8 cellular contexts compared by ENCODE assay signal in the genomic region with DNA sequence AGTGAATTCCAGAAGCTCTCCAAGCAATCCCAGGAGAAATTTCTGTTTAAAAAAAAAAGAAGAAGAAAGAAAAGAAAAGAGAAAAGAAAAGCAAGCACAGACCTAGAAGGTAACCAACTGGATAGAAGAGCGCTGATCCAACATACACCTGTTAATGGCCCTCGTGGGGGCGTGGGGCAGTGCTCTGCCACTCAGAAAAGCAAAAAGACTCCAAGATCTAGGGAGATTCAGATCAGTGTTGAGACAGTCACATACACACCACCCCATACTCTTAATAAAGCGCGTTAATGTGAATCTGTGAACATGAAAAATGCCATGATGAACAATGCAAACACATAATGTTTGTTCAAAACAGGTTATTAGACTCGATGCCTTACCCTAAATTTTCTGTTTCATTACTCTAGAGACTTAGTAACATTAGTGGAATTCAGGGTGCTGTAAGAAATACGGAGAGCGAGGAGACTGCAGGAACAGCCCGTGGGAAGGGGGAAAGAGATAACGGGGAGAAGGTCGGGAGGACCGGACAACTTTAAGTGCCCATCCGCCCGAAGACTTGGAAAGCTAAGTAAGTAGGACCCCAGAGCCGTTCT. TPM values are rescaled to one million over a fixed set of nuclear protein-coding genes. Genes with fewer than 3 reads are reported as not detected.
A peak's percentile ranks its signal among the peaks of the same experiment; 100 is the strongest.
DNase-seq lines count a peak whose midpoint lies in the region; ATAC-seq, FAIRE-seq and TF ChIP-seq lines count a peak whose summit lies in the region.

No MANE protein-coding gene starts in this region.

- H3K4me3 Mint-ChIP-seq in GM23338 = no peak overlapping the region

- no peaks in the 10 kb centered on the region for H3K9me2 ChIP-seq in GM23338 (ENCODE audit: insufficient read depth)

- H3K9me3 ChIP-seq in RWPE2 (ENCODE audit: severe bottlenecking) (no peaks in the 10 kb centered on the region), left ventricle myocardium inferior (replicated peaks) (no peaks in the 10 kb centered on the region), small intestine (ENCODE audit: control insufficient read depth, low read depth) (no peaks in the 10 kb centered on the region)

- H3K36me3 ChIP-seq in GM23338 (ENCODE audit: insufficient read depth) = peaks cover 4% of the 10 kb centered on the region; the same call in 1 of the 2 replicates
- H3K36me3 ChIP-seq in RWPE2 (ENCODE audit: low read depth) = peaks cover 33% of the 10 kb centered on the region
- peaks cover 25% of the 10 kb centered on the region for H3K36me3 ChIP-seq in left ventricle myocardium inferior
- H3K36me3 ChIP-seq in small intestine (ENCODE audit: control insufficient read depth in 2 of 2, insufficient read depth in 2 of 2, low read length in 2 of 2) = peaks cover 1 to 2% of the 10 kb centered on the region in 2 donors

- no peaks in the 10 kb centered on the region for H3K4me1 Mint-ChIP-seq in GM23338

- TF ChIP-seq CTCF in GM23338 (conservative IDR thresholded peaks at IDR 0.05; ENCODE audit: low read depth in 2 of 2) (no peak), RWPE2 (IDR thresholded peaks at IDR 0.05; ENCODE audit: poor library complexity, severe bottlenecking) (no peak), left ventricle myocardium inferior (IDR thresholded peaks at IDR 0.05; ENCODE audit: borderline replicate concordance) (no peak)

- H2AFZ ChIP-seq in GM23338 = peak overlapping the region; percentile 63

- H4K20me1 ChIP-seq in GM23338 (replicated peaks; ENCODE audit: insufficient read depth) = no peaks in the 10 kb centered on the region

- DNase-seq in GM23338 (ENCODE audit: low spot score) (peak; percentile 3), RWPE2 (ENCODE audit: low spot score) (no peak), left ventricle myocardium inferior (no peak), small intestine (no peak), globus pallidus (ENCODE audit: low spot score) (no peak), NCI-H1105 (lab: John Stamatoyannopoulos, UW) (no peak), NCI-H2029 treated with DMSO at 0.1 percent for 48 hours (lab: John Stamatoyannopoulos, UW) (no peak)
- no peak for DNase-seq in activated CD4-positive, alpha-beta T cell treated with anti-CD3 and anti-CD28 coated beads, Interleukin-2, amount 50 U/mL, for 1 hour

- H3K27ac ChIP-seq in GM23338 (ENCODE audit: low read depth) (no peak overlapping the region), RWPE2 (ENCODE audit: poor library complexity, severe bottlenecking) (peak overlapping the region; percentile 90), left ventricle myocardium inferior (replicated peaks) (peak overlapping the region; percentile 90), small intestine (ENCODE audit: low read depth in 1 of 2, low read length in 1 of 2) (peak overlapping the region; percentile 32 to 81)

- H3K27ac Mint-ChIP-seq in GM23338 = no peak overlapping the region

- H3K27me3 ChIP-seq in GM23338 (ENCODE audit: insufficient read depth) (no peaks in the 10 kb centered on the region), RWPE2 (ENCODE audit: insufficient read depth, poor library complexity, severe bottlenecking) (no peaks in the 10 kb centered on the region), left ventricle myocardium inferior (ENCODE audit: low read depth) (no peaks in the 10 kb centered on the region), small intestine (ENCODE audit: control insufficient read depth in 2 of 2, insufficient read depth in 2 of 2, low read length in 2 of 2) (no peaks in the 10 kb centered on the region)

- H3K9me3 Mint-ChIP-seq in GM23338 = no peaks in the 10 kb centered on the region; the same call in 2 of the 3 replicates

- intact Hi-C loops in left ventricle myocardium inferior (cut with micrococcal nuclease) = no loop called here

- H3K4me3 ChIP-seq in GM23338 (peak overlapping the region; percentile 60), RWPE2 (ENCODE audit: severe bottlenecking) (peak overlapping the region; percentile 56), left ventricle myocardium inferior (peak overlapping the region; percentile 82), small intestine (ENCODE audit: low read depth in 1 of 2, low read length in 2 of 2) (peak overlapping the region; percentile 54 to 90)

- peaks cover 48% of the 10 kb centered on the region for H3K79me2 ChIP-seq in GM23338 (replicated peaks; ENCODE audit: insufficient read depth)

- peak overlapping the region; percentile 86 for H3K4me2 ChIP-seq in GM23338

- FAIRE-seq in small intestine (lab: Jason Lieb, UNC) = no peak

- peaks cover 18% of the 10 kb centered on the region for H3K4me1 ChIP-seq in GM23338 (ENCODE audit: insufficient read depth)
- H3K4me1 ChIP-seq in RWPE2 (ENCODE audit: insufficient read depth, poor library complexity, severe bottlenecking) = peaks cover 53% of the 10 kb centered on the region
- peaks cover 39% of the 10 kb centered on the region for H3K4me1 ChIP-seq in left ventricle myocardium inferior
- peaks cover 0 to 8% of the 10 kb centered on the region in 2 donors for H3K4me1 ChIP-seq in small intestine (ENCODE audit: control insufficient read depth in 2 of 2, insufficient read depth in 1 of 2, low read depth in 1 of 2, low read length in 1 of 2)

- no peaks in the 10 kb centered on the region for H3F3A ChIP-seq in GM23338 (replicated peaks; ENCODE audit: low read depth)

- H3K27me3 Mint-ChIP-seq in GM23338 (ENCODE audit: insufficient read depth, low read depth, poor library complexity) = no peaks in the 10 kb centered on the region

- WGBS in small intestine, 3 donors = 6 to 13% (median 7%) methylated on average over 15 of the region's 15 CpGs

- ATAC-seq in GM23338 (no peak), RWPE2 (ENCODE audit: low read depth) (peak; percentile 9)

- peaks cover 6% of the 10 kb centered on the region; the same call in 2 of the 3 replicates for H3K36me3 Mint-ChIP-seq in GM23338 (ENCODE audit: low read depth)

TF ChIP-seq in GM23338, 12 proteins besides CTCF, POLR2A, EP300 and RAD21:
- TF ChIP-seq NANOG (IDR thresholded peaks at IDR 0.05; ENCODE audit: borderline replicate concordance) (no peak), ETS1 (IDR thresholded peaks at IDR 0.05) (no peak), POLR2AphosphoS5 (IDR thresholded peaks at IDR 0.05; ENCODE audit: low read depth) (no peak)
TF ChIP-seq in GM23338: peak in this region for 0.

RNA-seq across cellular contexts. Expression of gene NME7, which starts 0.4 kb away (rescaled TPM):
- total RNA-seq in GM23338 (2014; rRNA removed; shearing (Covaris generic)) = 12.9 and 39.1 TPM in 2 replicates
- polyA plus RNA-seq in GM23338 (2016; fragmentation: Nextera tagmentation; extraction: Ambion mirVana) (48.5 and 65.2 TPM in 2 replicates), small intestine (10 to 100 TPM in 1 of 3 donors, 1 to 10 TPM in 2; 2.2 to 12.0 (median 5.7) TPM)
- 13.1 TPM for total RNA-seq in left ventricle myocardium inferior

RNA-seq across cellular contexts. Expression of gene BLZF1, which starts 0.8 kb away (rescaled TPM):
- 12.4 and 14.5 TPM in 2 replicates for total RNA-seq in GM23338 (2014; rRNA removed; shearing (Covaris generic))
- polyA plus RNA-seq in GM23338 (2016; fragmentation: Nextera tagmentation; extraction: Ambion mirVana) (6.3 and 9.5 TPM in 2 replicates), small intestine (10 to 100 TPM in 2 of 3 donors, 1 to 10 TPM in 1; 9.2 to 13.4 (median 10.5) TPM)
- total RNA-seq in left ventricle myocardium inferior = 27.2 TPM
